12 cellular contexts compared by ENCODE assay signal in genomic region chr10:19958787-19959186, GRCh38.
DNase-seq lines count a peak whose midpoint lies in the region; ATAC-seq and TF ChIP-seq lines count a peak whose summit lies in the region.
"Had no signal": no experiment of that assay in that cellular context is flagged by ENCODE, and none has a peak within 500 bp of the region (broad histone marks: within the 10 kb centered on the region; RNA-seq: fewer than 3 reads in every experiment).

No MANE protein-coding gene starts in this region.

- H3K79me2 ChIP-seq in PC-3 (ENCODE audit: low read length): no peaks in the 10 kb centered on the region

- H2AFZ ChIP-seq in PC-3 (ENCODE audit: low read length): no peak overlapping the region

- TF ChIP-seq CTCF in PC-3 (conservative IDR thresholded peaks at IDR 0.05; ENCODE audit: low read depth, low read length): no peak

- BruUV-seq in PC-3 (replicated peaks; lab: Mats Ljungman, UMichigan): no TSS peak

- no peaks in the 10 kb centered on the region for H3K9me2 ChIP-seq in PC-3 (replicated peaks; ENCODE audit: low read length)

- no peaks in the 10 kb centered on the region for H3K4me1 ChIP-seq in PC-3 (ENCODE audit: insufficient read depth, low read length)

- H3F3A ChIP-seq in PC-3 (ENCODE audit: low read length, unreplicated experiment): no peaks in the 10 kb centered on the region

- DNase-seq in kidney tubule cell (ENCODE audit: low spot score): peak; percentile 61
- no peak for DNase-seq in NCI-H1417 treated with DMSO at 0.1 percent for 48 hours (lab: John Stamatoyannopoulos, UW)
- no peak for DNase-seq in HPDE6-E6E7 (ENCODE audit: extremely low spot score)
- no peak for DNase-seq in NCI-H2107 (lab: John Stamatoyannopoulos, UW)
- no peak for DNase-seq in PC-3
- DNase-seq: activated naive CD4-positive, alpha-beta T cell treated with anti-CD3 and anti-CD28 coated beads for 36 hours; NCI-H2029; tibial artery had no signal

- H3K27ac ChIP-seq in PC-3 (ENCODE audit: low read length): no peak overlapping the region
- H3K27ac ChIP-seq: tibial artery had no signal

- H3K9ac ChIP-seq in PC-3 (ENCODE audit: low read length): no peak overlapping the region

- H3K27me3 ChIP-seq in PC-3 (ENCODE audit: low read length): no peaks in the 10 kb centered on the region; the same call in 1 of the 2 replicates
- H3K27me3 ChIP-seq: tibial artery had no signal

- intact Hi-C loops in PC-3 (cut with micrococcal nuclease): no loop called here

- no peaks in the 10 kb centered on the region for H3K36me3 ChIP-seq in PC-3 (ENCODE audit: low read depth, low read length)
- H3K36me3 ChIP-seq: tibial artery had no signal

- no peak overlapping the region for H3K4me3 ChIP-seq in PC-3 (ENCODE audit: low read length)
- H3K4me3 ChIP-seq: tibial artery had no signal

- no peak overlapping the region for H3K4me2 ChIP-seq in PC-3 (ENCODE audit: low read length)

- CTCF ChIA-PET in PC-3 (lab: Charles Lee): no interaction called here

- H4K20me1 ChIP-seq in PC-3 (ENCODE audit: low read length): no peaks in the 10 kb centered on the region

- POLR2A ChIA-PET in PC-3 (lab: Charles Lee; ENCODE audit: unreplicated experiment): no interaction called here

- ATAC-seq in GM18861 (IDR thresholded peaks at IDR 0.05; ENCODE audit: unreplicated experiment) (peak; percentile 99), GM21576 (IDR thresholded peaks at IDR 0.05; ENCODE audit: unreplicated experiment) (peak; percentile 91), HG03159 (IDR thresholded peaks at IDR 0.05; ENCODE audit: unreplicated experiment) (peak; percentile 100), PC-3 (no peak)
- ATAC-seq: Panc1 had no signal

- H3K9me3 ChIP-seq in PC-3 (ENCODE audit: low read length): no peaks in the 10 kb centered on the region
- H3K9me3 ChIP-seq: tibial artery had no signal
